ENCODE assay signal across 10 cellular contexts in genomic region chr11:8082391-8083087, GRCh38. TPM values are rescaled to one million over a fixed set of nuclear protein-coding genes. Genes with fewer than 3 reads are reported as not detected.
A peak's percentile ranks its signal among the peaks of the same experiment; 100 is the strongest.
DNase-seq lines count a peak whose midpoint lies in the region; ATAC-seq and TF ChIP-seq lines count a peak whose summit lies in the region.
"Had no signal": no experiment of that assay in that cellular context is flagged by ENCODE, and none has a peak within 500 bp of the region (broad histone marks: within the 10 kb centered on the region; RNA-seq: fewer than 3 reads in every experiment).

No MANE protein-coding gene starts in this region.

- ATAC-seq in GM21723 (IDR thresholded peaks at IDR 0.05; ENCODE audit: unreplicated experiment): no peak
- no peak for ATAC-seq in HG03139 (IDR thresholded peaks at IDR 0.05; ENCODE audit: unreplicated experiment)
- no peak for ATAC-seq in activated CD8-positive, alpha-beta T cell treated with anti-CD3 and anti-CD28 coated beads for 36 hours

- H3F3A ChIP-seq in neural cell (ENCODE audit: insufficient read depth, low read length, poor library complexity, severe bottlenecking): peaks cover 3% of the 10 kb centered on the region

- H3K9me2 ChIP-seq in neural cell (ENCODE audit: insufficient read depth, low read length): no peaks in the 10 kb centered on the region

- H3K9me3 ChIP-seq in CD4-positive, alpha-beta memory T cell (ENCODE audit: control insufficient read depth in 1 of 2, low read length in 2 of 2): no peaks in the 10 kb centered on the region
- no peaks in the 10 kb centered on the region for H3K9me3 ChIP-seq in neural cell (ENCODE audit: low read length)

- POLR2A ChIA-PET in CD4-positive, alpha-beta memory T cell (lab: Charles Lee; ENCODE audit: partially characterized antibody): no interaction called here
- POLR2A ChIA-PET in activated CD8-positive, alpha-beta T cell treated with anti-CD3 and anti-CD28 coated beads for 36 hours (lab: Charles Lee): interaction anchor here (1.1 kb wide), 1 partner anchor 68 kb away, joined by 3 read pairs; no protein-coding TSS in a partner anchor

- no peaks in the 10 kb centered on the region for H3K9me3 Mint-ChIP-seq in CD4-positive, alpha-beta memory T cell
- H3K9me3 Mint-ChIP-seq in chondrocyte (ENCODE audit: low read depth): no peaks in the 10 kb centered on the region
- no peaks in the 10 kb centered on the region for H3K9me3 Mint-ChIP-seq in activated CD8-positive, alpha-beta T cell treated with anti-CD3 and anti-CD28 coated beads for 36 hours

- peaks cover 49% of the 10 kb centered on the region for H3K79me2 ChIP-seq in neural cell (replicated peaks; ENCODE audit: insufficient read depth, low read length)

- CTCF ChIA-PET in CD4-positive, alpha-beta memory T cell (lab: Charles Lee; ENCODE audit: partially characterized antibody): interaction anchor here (1.2 to 1.7 kb wide), 2 partner anchors 9 to 16 kb away, joined by 4 to 6 read pairs; no protein-coding TSS in a partner anchor
- CTCF ChIA-PET in activated CD8-positive, alpha-beta T cell treated with anti-CD3 and anti-CD28 coated beads for 36 hours (lab: Charles Lee): interaction anchor here (2.1 to 2.3 kb wide), 2 partner anchors 14 to 17 kb away, joined by 4 to 8 read pairs; no protein-coding TSS in a partner anchor

- no peak overlapping the region for H3K4me3 ChIP-seq in CD4-positive, alpha-beta memory T cell (ENCODE audit: low read length in 2 of 2)
- peak overlapping the region; percentile 88 for H3K4me3 ChIP-seq in neural cell (ENCODE audit: low read length)
- H3K4me3 ChIP-seq: PC-9 had no signal

- peak overlapping the region; percentile 84 for H3K9ac ChIP-seq in neural cell (ENCODE audit: low read length)

- peaks cover 2 to 11% (median 7%) of the 10 kb centered on the region in 4 donors for H3K4me1 Mint-ChIP-seq in CD4-positive, alpha-beta memory T cell
- H3K4me1 Mint-ChIP-seq in chondrocyte (ENCODE audit: low read depth): peaks cover 30% of the 10 kb centered on the region
- H3K4me1 Mint-ChIP-seq in activated CD8-positive, alpha-beta T cell treated with anti-CD3 and anti-CD28 coated beads for 36 hours (ENCODE audit: low read depth): peaks cover 4% of the 10 kb centered on the region

- H2AFZ ChIP-seq in neural cell (ENCODE audit: low read depth, low read length): no peak overlapping the region
- H2AFZ ChIP-seq: PC-9 had no signal

- peaks cover 7% of the 10 kb centered on the region for H3K4me1 ChIP-seq in CD4-positive, alpha-beta memory T cell (ENCODE audit: insufficient read depth, low read length)

- intact Hi-C loops in CD4-positive, alpha-beta memory T cell (cut with micrococcal nuclease): no loop called here
- intact Hi-C loops in activated CD8-positive, alpha-beta T cell treated with anti-CD3 and anti-CD28 coated beads for 36 hours (cut with micrococcal nuclease): no loop called here

- H3K4me2 ChIP-seq in neural cell (ENCODE audit: low read length): peak overlapping the region; percentile 91
- H3K4me2 ChIP-seq: PC-9 had no signal

- H3K4me3 Mint-ChIP-seq in CD4-positive, alpha-beta memory T cell: peak overlapping the region in 6 of 8 donors; percentile 12 to 71 (median 46)
- peak overlapping the region; percentile 39 for H3K4me3 Mint-ChIP-seq in chondrocyte (ENCODE audit: unreplicated experiment)
- H3K4me3 Mint-ChIP-seq in activated CD8-positive, alpha-beta T cell treated with anti-CD3 and anti-CD28 coated beads for 36 hours: no peak overlapping the region

- H3K27me3 Mint-ChIP-seq in CD4-positive, alpha-beta memory T cell: peaks cover 32 to 44% of the 10 kb centered on the region in 2 donors
- no peaks in the 10 kb centered on the region for H3K27me3 Mint-ChIP-seq in chondrocyte (ENCODE audit: low read depth)
- peaks cover 34% of the 10 kb centered on the region for H3K27me3 Mint-ChIP-seq in activated CD8-positive, alpha-beta T cell treated with anti-CD3 and anti-CD28 coated beads for 36 hours

- TF ChIP-seq RAD21 in neural cell (conservative IDR thresholded peaks at IDR 0.05): no peak

- no peak for DNase-seq in CD4-positive, alpha-beta memory T cell
- DNase-seq in NCI-H1105 (lab: John Stamatoyannopoulos, UW): peak; percentile 53
- DNase-seq in chondrocyte (ENCODE audit: low spot score): peak; percentile 51
- no peak for DNase-seq in activated CD8-positive, alpha-beta memory T cell treated with anti-CD3 and anti-CD28 coated beads, Interleukin-2, amount 50 U/mL, for 4 hours
- no peak for DNase-seq in activated CD8-positive, alpha-beta T cell treated with anti-CD3 and anti-CD28 coated beads for 36 hours
- DNase-seq: occipital lobe, PC-9 had no signal

- no peak for TF ChIP-seq CTCF in chondrocyte (IDR thresholded peaks at IDR 0.05)
- TF ChIP-seq CTCF in neural cell (IDR thresholded peaks at IDR 0.05; ENCODE audit: poor library complexity, severe bottlenecking): no peak
- TF ChIP-seq CTCF in activated CD8-positive, alpha-beta T cell treated with anti-CD3 and anti-CD28 coated beads for 36 hours (IDR thresholded peaks at IDR 0.05): no peak

- H3K27me3 ChIP-seq in CD4-positive, alpha-beta memory T cell (ENCODE audit: insufficient read depth, low read length): peaks cover 22% of the 10 kb centered on the region
- no peaks in the 10 kb centered on the region for H3K27me3 ChIP-seq in neural cell (ENCODE audit: insufficient read depth, low read depth, low read length)

- H3K27ac Mint-ChIP-seq in CD4-positive, alpha-beta memory T cell: no peak overlapping the region
- no peak overlapping the region for H3K27ac Mint-ChIP-seq in chondrocyte (ENCODE audit: unreplicated experiment)
- H3K27ac Mint-ChIP-seq in activated CD8-positive, alpha-beta T cell treated with anti-CD3 and anti-CD28 coated beads for 36 hours: no peak overlapping the region

- no peaks in the 10 kb centered on the region for H3K36me3 Mint-ChIP-seq in CD4-positive, alpha-beta memory T cell
- H3K36me3 Mint-ChIP-seq in chondrocyte (ENCODE audit: low read depth): no peaks in the 10 kb centered on the region
- no peaks in the 10 kb centered on the region for H3K36me3 Mint-ChIP-seq in activated CD8-positive, alpha-beta T cell treated with anti-CD3 and anti-CD28 coated beads for 36 hours (ENCODE audit: low read depth)

- H3K36me3 ChIP-seq in CD4-positive, alpha-beta memory T cell (ENCODE audit: insufficient read depth, low read length): no peaks in the 10 kb centered on the region
- no peaks in the 10 kb centered on the region for H3K36me3 ChIP-seq in neural cell (ENCODE audit: insufficient read depth, low read length)

- TF ChIP-seq EP300 in neural cell (conservative IDR thresholded peaks at IDR 0.05; ENCODE audit: poor library complexity, severe bottlenecking): no peak

- H4K20me1 ChIP-seq in neural cell (ENCODE audit: insufficient read depth): no peaks in the 10 kb centered on the region

- no peak overlapping the region for H3K27ac ChIP-seq in CD4-positive, alpha-beta memory T cell (ENCODE audit: low read depth, low read length)
- peak overlapping the region; percentile 91 for H3K27ac ChIP-seq in neural cell (ENCODE audit: low read length)
- H3K27ac ChIP-seq: PC-9 had no signal

TF ChIP-seq in neural cell, 6 proteins besides CTCF, POLR2A, EP300 and RAD21:
- no peak for TF ChIP-seq SMC3 (conservative IDR thresholded peaks at IDR 0.05; ENCODE audit: poor library complexity)
- TF ChIP-seq TAF1 (IDR thresholded peaks at IDR 0.05; ENCODE audit: low read depth): no peak
- TF ChIP-seq POLR2AphosphoS5 (IDR thresholded peaks at IDR 0.05): peak; percentile 27
- TF ChIP-seq MXI1 (conservative IDR thresholded peaks at IDR 0.05; ENCODE audit: poor library complexity, severe bottlenecking): peak; percentile 81
- TF ChIP-seq REST (IDR thresholded peaks at IDR 0.05; ENCODE audit: borderline replicate concordance): no peak
- TF ChIP-seq EZH2 (IDR thresholded peaks at IDR 0.05; ENCODE audit: borderline replicate concordance, insufficient read depth, low read length, poor library complexity, severe bottlenecking): no peak

RNA-seq across cellular contexts. Expression of gene TUB, which starts 1.5 kb away (rescaled TPM):
- total RNA-seq in CD4-positive, alpha-beta memory T cell: under 1 TPM; 0.26 to 0.36 TPM
- polyA plus RNA-seq in CD4-positive, alpha-beta memory T cell: under 1 TPM in 1 of 2 donors, not detected in 1; 0.15 TPM
- total RNA-seq in chondrocyte: 14.1 to 17.2 TPM (median 14.3 TPM) in 3 replicates
- polyA plus RNA-seq in neural cell: 125 and 130 TPM in 2 replicates
- 180 and 187 TPM in 2 replicates for polyA minus RNA-seq in neural cell
- total RNA-seq in activated CD8-positive, alpha-beta T cell treated with anti-CD3 and anti-CD28 coated beads for 36 hours: under 1 TPM; 0.05 to 0.16 TPM
- total RNA-seq: PC-9 had no signal

Comparison
In these comparisons a context has a peak if more than half of its experiments do, and no peak if none do; other contexts are left out.
1. DNase-seq: peak in NCI-H1105 (single experiment) and chondrocyte (single experiment); none in CD4-positive, alpha-beta memory T cell (0 of 5), activated CD8-positive, alpha-beta memory T cell treated with anti-CD3 and anti-CD28 coated beads, Interleukin-2, amount 50 U/mL, for 4 hours (single experiment) and activated CD8-positive, alpha-beta T cell treated with anti-CD3 and anti-CD28 coated beads for 36 hours (single experiment).
2. RNA of gene TUB, which starts 1.5 kb away (total RNA-seq): 14.1 to 17.2 TPM in chondrocyte; 0.26 to 0.36 TPM in CD4-positive, alpha-beta memory T cell and 0.05 to 0.16 TPM in activated CD8-positive, alpha-beta T cell treated with anti-CD3 and anti-CD28 coated beads for 36 hours; every median in the first group is over 10 times any median in the second.